ENCODE assay signal across 1 cellular context in the genomic region with DNA sequence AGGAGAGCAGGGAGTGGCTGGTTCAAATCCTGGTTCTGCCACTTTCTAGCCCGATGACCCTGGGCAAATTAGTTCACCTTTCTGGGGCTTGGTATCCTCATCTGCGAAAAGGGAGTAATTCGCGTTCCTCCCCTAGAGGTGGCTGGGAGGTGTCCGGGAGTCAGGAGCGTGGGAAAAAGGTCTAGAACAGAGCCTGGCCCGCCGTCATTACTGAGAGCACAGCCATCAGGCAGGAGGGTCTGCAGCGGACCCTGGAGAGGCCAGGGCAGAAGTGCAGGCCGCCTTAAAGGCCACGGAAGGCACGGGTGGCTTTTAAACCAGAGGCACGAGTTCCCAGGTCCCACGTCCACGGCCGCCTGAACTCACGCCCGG.
A peak's percentile ranks its signal among the peaks of the same experiment; 100 is the strongest.
TF ChIP-seq lines count a peak whose summit lies in the region.

No MANE protein-coding gene starts in this region.

TF ChIP-seq in K562, 482 proteins besides CTCF, POLR2A, EP300 and RAD21:
- TF ChIP-seq RB1 (IDR thresholded peaks at IDR 0.05; ENCODE audit: low read depth) = no peak
- TF ChIP-seq MIER1 (IDR thresholded peaks at IDR 0.05; ENCODE audit: low read depth) = no peak
- no peak for TF ChIP-seq SUPT5H (IDR thresholded peaks at IDR 0.05)
- peak; percentile 55 for TF ChIP-seq CHD1 (IDR thresholded peaks at IDR 0.05; ENCODE audit: low read length)
- TF ChIP-seq RFX7 (CRISPR knock-in tag; IDR thresholded peaks at IDR 0.05) = no peak
- TF ChIP-seq ZNF512 (tag; IDR thresholded peaks at IDR 0.05) = no peak
- TF ChIP-seq, protein P1, sequence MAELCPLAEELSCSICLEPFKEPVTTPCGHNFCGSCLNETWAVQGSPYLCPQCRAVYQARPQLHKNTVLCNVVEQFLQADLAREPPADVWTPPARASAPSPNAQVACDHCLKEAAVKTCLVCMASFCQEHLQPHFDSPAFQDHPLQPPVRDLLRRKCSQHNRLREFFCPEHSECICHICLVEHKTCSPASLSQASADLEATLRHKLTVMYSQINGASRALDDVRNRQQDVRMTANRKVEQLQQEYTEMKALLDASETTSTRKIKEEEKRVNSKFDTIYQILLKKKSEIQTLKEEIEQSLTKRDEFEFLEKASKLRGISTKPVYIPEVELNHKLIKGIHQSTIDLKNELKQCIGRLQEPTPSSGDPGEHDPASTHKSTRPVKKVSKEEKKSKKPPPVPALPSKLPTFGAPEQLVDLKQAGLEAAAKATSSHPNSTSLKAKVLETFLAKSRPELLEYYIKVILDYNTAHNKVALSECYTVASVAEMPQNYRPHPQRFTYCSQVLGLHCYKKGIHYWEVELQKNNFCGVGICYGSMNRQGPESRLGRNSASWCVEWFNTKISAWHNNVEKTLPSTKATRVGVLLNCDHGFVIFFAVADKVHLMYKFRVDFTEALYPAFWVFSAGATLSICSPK (IDR thresholded peaks at IDR 0.05; ENCODE audit: borderline replicate concordance) = no peak
- TF ChIP-seq PHF8 (IDR thresholded peaks at IDR 0.05; ENCODE audit: borderline replicate concordance, low read length) = no peak
- no peak for TF ChIP-seq SP2 (IDR thresholded peaks at IDR 0.05; ENCODE audit: extremely low read depth, low read depth, low read length, poor library complexity, severe bottlenecking)
- no peak for TF ChIP-seq E2F5 (CRISPR knock-in tag; IDR thresholded peaks at IDR 0.05)
- no peak for TF ChIP-seq ZBTB2 (IDR thresholded peaks at IDR 0.05)
- TF ChIP-seq, protein P2, sequence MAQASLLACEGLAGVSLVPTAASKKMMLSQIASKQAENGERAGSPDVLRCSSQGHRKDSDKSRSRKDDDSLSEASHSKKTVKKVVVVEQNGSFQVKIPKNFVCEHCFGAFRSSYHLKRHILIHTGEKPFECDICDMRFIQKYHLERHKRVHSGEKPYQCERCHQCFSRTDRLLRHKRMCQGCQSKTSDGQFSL (CRISPR knock-in tag; IDR thresholded peaks at IDR 0.05) = no peak
- TF ChIP-seq, protein P2 (tag; IDR thresholded peaks at IDR 0.05) = no peak
- TF ChIP-seq, protein P3, sequence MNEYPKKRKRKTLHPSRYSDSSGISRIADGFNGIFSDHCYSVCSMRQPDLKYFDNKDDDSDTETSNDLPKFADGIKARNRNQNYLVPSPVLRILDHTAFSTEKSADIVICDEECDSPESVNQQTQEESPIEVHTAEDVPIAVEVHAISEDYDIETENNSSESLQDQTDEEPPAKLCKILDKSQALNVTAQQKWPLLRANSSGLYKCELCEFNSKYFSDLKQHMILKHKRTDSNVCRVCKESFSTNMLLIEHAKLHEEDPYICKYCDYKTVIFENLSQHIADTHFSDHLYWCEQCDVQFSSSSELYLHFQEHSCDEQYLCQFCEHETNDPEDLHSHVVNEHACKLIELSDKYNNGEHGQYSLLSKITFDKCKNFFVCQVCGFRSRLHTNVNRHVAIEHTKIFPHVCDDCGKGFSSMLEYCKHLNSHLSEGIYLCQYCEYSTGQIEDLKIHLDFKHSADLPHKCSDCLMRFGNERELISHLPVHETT (CRISPR knock-in tag; conservative IDR thresholded peaks at IDR 0.05 in 1 of 2, IDR thresholded peaks at IDR 0.05 in 1 of 2) = no peak
- no peak for TF ChIP-seq MEIS2 (IDR thresholded peaks at IDR 0.05; ENCODE audit: partially characterized antibody)
- TF ChIP-seq, protein P4, sequence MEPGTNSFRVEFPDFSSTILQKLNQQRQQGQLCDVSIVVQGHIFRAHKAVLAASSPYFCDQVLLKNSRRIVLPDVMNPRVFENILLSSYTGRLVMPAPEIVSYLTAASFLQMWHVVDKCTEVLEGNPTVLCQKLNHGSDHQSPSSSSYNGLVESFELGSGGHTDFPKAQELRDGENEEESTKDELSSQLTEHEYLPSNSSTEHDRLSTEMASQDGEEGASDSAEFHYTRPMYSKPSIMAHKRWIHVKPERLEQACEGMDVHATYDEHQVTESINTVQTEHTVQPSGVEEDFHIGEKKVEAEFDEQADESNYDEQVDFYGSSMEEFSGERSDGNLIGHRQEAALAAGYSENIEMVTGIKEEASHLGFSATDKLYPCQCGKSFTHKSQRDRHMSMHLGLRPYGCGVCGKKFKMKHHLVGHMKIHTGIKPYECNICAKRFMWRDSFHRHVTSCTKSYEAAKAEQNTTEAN (CRISPR knock-in tag; IDR thresholded peaks at IDR 0.05) = no peak
- TF ChIP-seq MYC (IDR thresholded peaks at IDR 0.05; ENCODE audit: low read depth, low read length) = no peak
- 0 out of 2 replicates have a peak, but pooled peaks have one; percentile 38 for TF ChIP-seq MYC (CRISPR knock-in tag; IDR thresholded peaks at IDR 0.05; ENCODE audit: borderline replicate concordance, low read depth)
- TF ChIP-seq HINFP (tag; conservative IDR thresholded peaks at IDR 0.05; ENCODE audit: low read depth) = peak; percentile 87
- TF ChIP-seq THRB (CRISPR knock-in tag; conservative IDR thresholded peaks at IDR 0.05) = no peak
- TF ChIP-seq, protein P5, sequence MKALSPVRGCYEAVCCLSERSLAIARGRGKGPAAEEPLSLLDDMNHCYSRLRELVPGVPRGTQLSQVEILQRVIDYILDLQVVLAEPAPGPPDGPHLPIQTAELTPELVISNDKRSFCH (CRISPR knock-in tag; IDR thresholded peaks at IDR 0.05) = no peak
- TF ChIP-seq, protein P5 (tag; IDR thresholded peaks at IDR 0.05) = no peak
- TF ChIP-seq ZNF766 (CRISPR knock-in tag; conservative IDR thresholded peaks at IDR 0.05) = no peak
- TF ChIP-seq HNRNPLL (IDR thresholded peaks at IDR 0.05; ENCODE audit: low read depth, low read length, poor library complexity, severe bottlenecking) = peak; percentile 80
- TF ChIP-seq BCOR (IDR thresholded peaks at IDR 0.05) = no peak
- no peak for TF ChIP-seq ZNF449 (CRISPR knock-in tag; IDR thresholded peaks at IDR 0.05)
- no peak for TF ChIP-seq CBX2 (IDR thresholded peaks at IDR 0.05; ENCODE audit: insufficient read depth, low read length, poor library complexity, severe bottlenecking)
- no peak for TF ChIP-seq ZNF785 (CRISPR knock-in tag; IDR thresholded peaks at IDR 0.05)
- no peak for TF ChIP-seq TAF9B (IDR thresholded peaks at IDR 0.05; ENCODE audit: partially characterized antibody)
